ENCODE assay signal across 26 cellular contexts in genomic region chr2:203973676-203974075, GRCh38. TPM values are rescaled to one million over a fixed set of nuclear protein-coding genes. Genes with fewer than 3 reads are reported as not detected.
DNase-seq lines count a peak whose midpoint lies in the region; ATAC-seq and TF ChIP-seq lines count a peak whose summit lies in the region.
"Had no signal": no experiment of that assay in that cellular context is flagged by ENCODE, and none has a peak within 500 bp of the region (broad histone marks: within the 10 kb centered on the region; RNA-seq: fewer than 3 reads in every experiment).

No MANE protein-coding gene starts in this region.

- no peak for TF ChIP-seq EP300 in transverse colon (IDR thresholded peaks at IDR 0.05; ENCODE audit: low read depth)

- TF ChIP-seq POLR2A in transverse colon (IDR thresholded peaks at IDR 0.05): no peak
- no peak for TF ChIP-seq POLR2A in esophagus squamous epithelium (IDR thresholded peaks at IDR 0.05)

- H3K27me3 ChIP-seq in transverse colon (no peaks in the 10 kb centered on the region), esophagus squamous epithelium (no peaks in the 10 kb centered on the region)

- H3K27me3 Mint-ChIP-seq in activated CD8-positive, alpha-beta T cell treated with anti-CD3 and anti-CD28 coated beads for 36 hours: no peaks in the 10 kb centered on the region
- H3K27me3 Mint-ChIP-seq in activated CD8-positive, alpha-beta T cell treated with anti-CD3 and anti-CD28 coated beads, Interleukin-2, amount 10 ng/mL, durations not matched to agents 7 days and 5 days (ENCODE audit: low read depth): no peaks in the 10 kb centered on the region

- no peaks in the 10 kb centered on the region for H3K36me3 ChIP-seq in transverse colon
- H3K36me3 ChIP-seq in esophagus squamous epithelium: no peaks in the 10 kb centered on the region

- ATAC-seq in activated CD8-positive, alpha-beta T cell treated with anti-CD3 and anti-CD28 coated beads for 36 hours: peak; percentile 39
- no peak for ATAC-seq in activated CD8-positive, alpha-beta T cell treated with anti-CD3 and anti-CD28 coated beads, Interleukin-2, amount 10 ng/mL, durations not matched to agents 7 days and 5 days
- ATAC-seq in GM18511 (IDR thresholded peaks at IDR 0.05; ENCODE audit: unreplicated experiment) (peak; percentile 45), GM19452 (IDR thresholded peaks at IDR 0.05; ENCODE audit: unreplicated experiment) (peak; percentile 41), HG03066 (IDR thresholded peaks at IDR 0.05; ENCODE audit: low read depth, unreplicated experiment) (peak; percentile 9), GM21526 (IDR thresholded peaks at IDR 0.05; ENCODE audit: low FRiP score, unreplicated experiment) (no peak)
- ATAC-seq: A549 had no signal

- no peak overlapping the region for H3K4me3 Mint-ChIP-seq in activated CD8-positive, alpha-beta T cell treated with anti-CD3 and anti-CD28 coated beads for 36 hours
- H3K4me3 Mint-ChIP-seq in activated CD8-positive, alpha-beta T cell treated with anti-CD3 and anti-CD28 coated beads, Interleukin-2, amount 10 ng/mL, durations not matched to agents 7 days and 5 days: no peak overlapping the region
- H3K4me3 Mint-ChIP-seq: B cell, H9, HFFc6 had no signal

- CTCF ChIA-PET in activated CD8-positive, alpha-beta T cell treated with anti-CD3 and anti-CD28 coated beads for 36 hours (lab: Charles Lee): interaction anchor here (1.5 kb wide), 1 partner anchor 11 kb away, joined by 4 read pairs; no protein-coding TSS in a partner anchor
- CTCF ChIA-PET in activated CD8-positive, alpha-beta T cell treated with anti-CD3 and anti-CD28 coated beads, Interleukin-2, amount 10 ng/mL, durations not matched to agents 7 days and 5 days (lab: Charles Lee): interaction anchor here (1.2 kb wide), 1 partner anchor 14 kb away, joined by 3 read pairs; no protein-coding TSS in a partner anchor

- TF ChIP-seq CTCF in activated CD8-positive, alpha-beta T cell treated with anti-CD3 and anti-CD28 coated beads for 36 hours (IDR thresholded peaks at IDR 0.05): no peak
- no peak for TF ChIP-seq CTCF in transverse colon (IDR thresholded peaks at IDR 0.05)
- no peak for TF ChIP-seq CTCF in esophagus squamous epithelium (IDR thresholded peaks at IDR 0.05)

- H3K4me1 Mint-ChIP-seq in activated CD8-positive, alpha-beta T cell treated with anti-CD3 and anti-CD28 coated beads for 36 hours (ENCODE audit: low read depth): no peaks in the 10 kb centered on the region
- no peaks in the 10 kb centered on the region for H3K4me1 Mint-ChIP-seq in activated CD8-positive, alpha-beta T cell treated with anti-CD3 and anti-CD28 coated beads, Interleukin-2, amount 10 ng/mL, durations not matched to agents 7 days and 5 days (ENCODE audit: low read depth)
- H3K4me1 Mint-ChIP-seq: B cell, CD14-positive monocyte had no signal

- in situ Hi-C loops in transverse colon (cut with MboI; ENCODE audit: low pct_ligation_motif_present in 1 of 4, low pct_unique_long_range_greater_than_20kb in 1 of 4, low sequenced_read_pairs in 3 of 4): no loop called here

- H3K36me3 Mint-ChIP-seq in activated CD8-positive, alpha-beta T cell treated with anti-CD3 and anti-CD28 coated beads for 36 hours (ENCODE audit: low read depth): no peaks in the 10 kb centered on the region
- no peaks in the 10 kb centered on the region for H3K36me3 Mint-ChIP-seq in activated CD8-positive, alpha-beta T cell treated with anti-CD3 and anti-CD28 coated beads, Interleukin-2, amount 10 ng/mL, durations not matched to agents 7 days and 5 days (ENCODE audit: low read depth)
- H3K36me3 Mint-ChIP-seq: CD14-positive monocyte had no signal

- H3K9me3 ChIP-seq in transverse colon (no peaks in the 10 kb centered on the region), esophagus squamous epithelium (no peaks in the 10 kb centered on the region)
- H3K9me3 ChIP-seq: SK-N-SH had no signal

- H3K27ac Mint-ChIP-seq in activated CD8-positive, alpha-beta T cell treated with anti-CD3 and anti-CD28 coated beads for 36 hours: no peak overlapping the region
- H3K27ac Mint-ChIP-seq in activated CD8-positive, alpha-beta T cell treated with anti-CD3 and anti-CD28 coated beads, Interleukin-2, amount 10 ng/mL, durations not matched to agents 7 days and 5 days: no peak overlapping the region
- H3K27ac Mint-ChIP-seq: B cell, CD14-positive monocyte, H9, HFFc6 had no signal

- POLR2A ChIA-PET in activated CD8-positive, alpha-beta T cell treated with anti-CD3 and anti-CD28 coated beads for 36 hours (lab: Charles Lee): no interaction called here
- POLR2A ChIA-PET in activated CD8-positive, alpha-beta T cell treated with anti-CD3 and anti-CD28 coated beads, Interleukin-2, amount 10 ng/mL, durations not matched to agents 7 days and 5 days (lab: Charles Lee): no interaction called here

- intact Hi-C loops in activated CD8-positive, alpha-beta T cell treated with anti-CD3 and anti-CD28 coated beads for 36 hours (cut with micrococcal nuclease): no loop called here
- intact Hi-C loops in transverse colon (cut with DNase I; ENCODE audit: low total_unique reads) (no loop called here), esophagus squamous epithelium (cut with DNase I) (no loop called here)

- H3K4me3 ChIP-seq in transverse colon (no peak overlapping the region), esophagus squamous epithelium (no peak overlapping the region)
- H3K4me3 ChIP-seq: A549, GM23248 had no signal

- WGBS in transverse colon (ENCODE audit: low coverage in 1 of 2), 2 donors: 63 to 69% methylated on average over 3 of the region's 3 CpGs
- WGBS in esophagus squamous epithelium, 2 donors: 62 to 69% methylated on average over 3 of the region's 3 CpGs

- no peak for DNase-seq in activated CD8-positive, alpha-beta T cell treated with anti-CD3 and anti-CD28 coated beads for 36 hours
- DNase-seq in activated CD8-positive, alpha-beta T cell treated with anti-CD3 and anti-CD28 coated beads, Interleukin-2, amount 10 ng/mL, durations not matched to agents 7 days and 5 days: no peak
- no peak for DNase-seq in transverse colon
- no peak for DNase-seq in esophagus squamous epithelium (lab: John Stamatoyannopoulos, UW)
- DNase-seq: GM23248, H9, HFFc6, KG1, NCI-H1105, NCI-H146, NCI-H2029, NCI-H2227 treated with DMSO at 0.1 percent for 48 hours, NCI-H510A treated with DMSO at 0.1 percent for 48 hours, NCI-H748 treated with DMSO at 0.1 percent for 48 hours, SIG-M5, SK-N-SH had no signal

- no peaks in the 10 kb centered on the region for H3K4me1 ChIP-seq in transverse colon
- no peaks in the 10 kb centered on the region for H3K4me1 ChIP-seq in esophagus squamous epithelium
- H3K4me1 ChIP-seq: A549 had no signal

- H3K9me3 Mint-ChIP-seq in activated CD8-positive, alpha-beta T cell treated with anti-CD3 and anti-CD28 coated beads for 36 hours: no peaks in the 10 kb centered on the region
- no peaks in the 10 kb centered on the region for H3K9me3 Mint-ChIP-seq in activated CD8-positive, alpha-beta T cell treated with anti-CD3 and anti-CD28 coated beads, Interleukin-2, amount 10 ng/mL, durations not matched to agents 7 days and 5 days (ENCODE audit: insufficient read depth)
- H3K9me3 Mint-ChIP-seq: HFFc6 had no signal

- H3K27ac ChIP-seq in transverse colon (no peak overlapping the region), esophagus squamous epithelium (no peak overlapping the region)
- H3K27ac ChIP-seq: A549, GM23248, HL-60 had no signal

RNA-seq across cellular contexts. Expression of gene ICOS, which starts 37.1 kb away (rescaled TPM):
- total RNA-seq in activated CD8-positive, alpha-beta T cell treated with anti-CD3 and anti-CD28 coated beads for 36 hours: 10 to 100 TPM; 55.0 to 55.6 TPM
- 10 to 100 TPM; 31.1 to 32.6 TPM for total RNA-seq in activated CD8-positive, alpha-beta T cell treated with anti-CD3 and anti-CD28 coated beads, Interleukin-2, amount 10 ng/mL, durations not matched to agents 7 days and 5 days
- total RNA-seq in transverse colon (1 to 10 TPM in 1 of 4 donors, under 1 TPM in 2, not detected in 1; 0.41 to 1.3 (median 0.60) TPM), esophagus squamous epithelium (under 1 TPM in 3 of 4 donors, not detected in 1; 0.48 to 0.85 (median 0.76) TPM)
- total RNA-seq: B cell, Daoy, GM23248, H9, HFFc6, HT-29 had no signal

Comparison
In these comparisons a context has a peak if more than half of its experiments do, and no peak if none do; other contexts are left out.
1. ATAC-seq: peak in activated CD8-positive, alpha-beta T cell treated with anti-CD3 and anti-CD28 coated beads for 36 hours (single experiment), GM18511 (single experiment), GM19452 (single experiment) and HG03066 (single experiment); none in activated CD8-positive, alpha-beta T cell treated with anti-CD3 and anti-CD28 coated beads, Interleukin-2, amount 10 ng/mL, durations not matched to agents 7 days and 5 days (single experiment) and GM21526 (single experiment).
2. RNA of gene ICOS, which starts 37.1 kb away (total RNA-seq): 55.0 to 55.6 TPM in activated CD8-positive, alpha-beta T cell treated with anti-CD3 and anti-CD28 coated beads for 36 hours and 31.1 to 32.6 TPM in activated CD8-positive, alpha-beta T cell treated with anti-CD3 and anti-CD28 coated beads, Interleukin-2, amount 10 ng/mL, durations not matched to agents 7 days and 5 days; 0.48 to 0.85 TPM in esophagus squamous epithelium and 0.41 to 1.3 TPM in transverse colon; every median in the first group is over 10 times any median in the second.